Comparison of ENCODE assay signal across 8 cellular contexts in genomic region chr6:43772571-43773049, GRCh38. TPM values are rescaled to one million over a fixed set of nuclear protein-coding genes. Genes with fewer than 3 reads are reported as not detected.
DNase-seq lines count a peak whose midpoint lies in the region; ATAC-seq and TF ChIP-seq lines count a peak whose summit lies in the region.

No MANE protein-coding gene starts in this region.

- H3K9me3 ChIP-seq in CD4-positive, alpha-beta memory T cell (ENCODE audit: control insufficient read depth in 1 of 2, low read length in 2 of 2), result no peaks in the 10 kb centered on the region
- no peaks in the 10 kb centered on the region for H3K9me3 ChIP-seq in Loucy (ENCODE audit: insufficient read depth, low read depth, low read length)

- peak overlapping the region in 2 of 7 donors; percentile 61 to 71 for H3K27ac Mint-ChIP-seq in CD4-positive, alpha-beta memory T cell

- H4K20me1 ChIP-seq in Loucy (ENCODE audit: insufficient read depth, low read length, poor library complexity, severe bottlenecking), result peaks cover 46% of the 10 kb centered on the region

- peaks cover 17% of the 10 kb centered on the region for H3K4me1 ChIP-seq in CD4-positive, alpha-beta memory T cell (ENCODE audit: insufficient read depth, low read length)
- peaks cover 57% of the 10 kb centered on the region for H3K4me1 ChIP-seq in Loucy (ENCODE audit: insufficient read depth, low read length, poor library complexity, severe bottlenecking)

- H3F3A ChIP-seq in Loucy (ENCODE audit: low read depth), result no peaks in the 10 kb centered on the region

- ATAC-seq in left colon (no peak), sciatic nerve (no peak), HG03095 (IDR thresholded peaks at IDR 0.05; ENCODE audit: unreplicated experiment) (no peak)

- H3K27ac ChIP-seq in CD4-positive, alpha-beta memory T cell (ENCODE audit: low read depth, low read length), result no peak overlapping the region
- peak overlapping the region; percentile 81 for H3K27ac ChIP-seq in brain microvascular endothelial cell
- H3K27ac ChIP-seq in substantia nigra (ENCODE audit: low read depth, low read length, poor library complexity, severe bottlenecking), result peak overlapping the region; percentile 50

- H3K4me3 ChIP-seq in CD4-positive, alpha-beta memory T cell (ENCODE audit: low read length in 2 of 2), result peak overlapping the region in 1 of 2 donors; percentile 36
- H3K4me3 ChIP-seq in Loucy (ENCODE audit: low read length, poor library complexity, severe bottlenecking) (peak overlapping the region; percentile 87), brain microvascular endothelial cell (ENCODE audit: low read depth, low read length) (peak overlapping the region; percentile 97)

- peak overlapping the region; percentile 55 to 88 (median 70) for H3K4me3 Mint-ChIP-seq in CD4-positive, alpha-beta memory T cell

- peaks cover 0 to 1% of the 10 kb centered on the region in 2 donors for H3K36me3 Mint-ChIP-seq in CD4-positive, alpha-beta memory T cell

- H3K4me1 Mint-ChIP-seq in CD4-positive, alpha-beta memory T cell, result peaks cover 8 to 40% (median 23%) of the 10 kb centered on the region in 4 donors

- intact Hi-C loops in CD4-positive, alpha-beta memory T cell (cut with micrococcal nuclease), result loop anchor here (2.0 to 10.0 kb wide), 2 partner anchors 106 to 168 kb away; no protein-coding TSS in a partner anchor
- intact Hi-C loops in left colon (cut with DNase I, micrococcal nuclease), result no loop called here
- intact Hi-C loops in sciatic nerve (cut with DNase I), result loop anchor here (5.0 kb wide), 2 partner anchors 105 to 1770 kb away; no protein-coding TSS in a partner anchor

- H2AFZ ChIP-seq in Loucy (ENCODE audit: low read length), result peak overlapping the region; percentile 59; the same call in 1 of the 2 replicates

- H3K36me3 ChIP-seq in CD4-positive, alpha-beta memory T cell (ENCODE audit: insufficient read depth, low read length), result peaks cover 4% of the 10 kb centered on the region
- H3K36me3 ChIP-seq in Loucy (ENCODE audit: insufficient read depth, low read length) (peaks cover 11% of the 10 kb centered on the region; the same call in 1 of the 2 replicates), brain microvascular endothelial cell (replicated peaks) (peaks cover 15% of the 10 kb centered on the region)

- H3K27me3 Mint-ChIP-seq in CD4-positive, alpha-beta memory T cell, result peaks cover 16 to 17% of the 10 kb centered on the region in 2 donors

- H3K9me3 Mint-ChIP-seq in CD4-positive, alpha-beta memory T cell, result peaks cover 0 to 2% (median 0%) of the 10 kb centered on the region in 8 donors

- CTCF ChIA-PET in CD4-positive, alpha-beta memory T cell (lab: Charles Lee; ENCODE audit: partially characterized antibody), result interaction anchor here (1.7 to 2.1 kb wide), 2 partner anchors 48 to 306 kb away, joined by 7 to 11 read pairs; no protein-coding TSS in a partner anchor

- H3K4me2 ChIP-seq in Loucy (ENCODE audit: low read depth, low read length, poor library complexity, severe bottlenecking), result peak overlapping the region; percentile 98

- in situ Hi-C loops in brain microvascular endothelial cell (cut with HindIII; ENCODE audit: low pct_ligation_motif_present, low sequenced_read_pairs), result no loop called here

- H3K9me2 ChIP-seq in Loucy (replicated peaks; ENCODE audit: low read depth, low read length), result no peaks in the 10 kb centered on the region

- POLR2A ChIA-PET in CD4-positive, alpha-beta memory T cell (lab: Charles Lee; ENCODE audit: partially characterized antibody), result no interaction called here

- TF ChIP-seq CTCF in Loucy (conservative IDR thresholded peaks at IDR 0.05; ENCODE audit: low read length) (no peak), brain microvascular endothelial cell (IDR thresholded peaks at IDR 0.05; ENCODE audit: low read depth, low read length, missing control alignments) (no peak)

- H3K27me3 ChIP-seq in CD4-positive, alpha-beta memory T cell (ENCODE audit: insufficient read depth, low read length), result peaks cover 5% of the 10 kb centered on the region
- H3K27me3 ChIP-seq in Loucy (ENCODE audit: insufficient read depth, low read length, poor library complexity, severe bottlenecking), result no peaks in the 10 kb centered on the region
- H3K27me3 ChIP-seq in brain microvascular endothelial cell (replicated peaks), result no peaks in the 10 kb centered on the region

- peak overlapping the region; percentile 95 for H3K9ac ChIP-seq in Loucy (ENCODE audit: low read depth, low read length, poor library complexity, severe bottlenecking)

- no peak for DNase-seq in CD4-positive, alpha-beta memory T cell
- DNase-seq in brain microvascular endothelial cell, result no peak
- peak; percentile 47 to 59 for DNase-seq in left colon
- DNase-seq in substantia nigra (lab: John Stamatoyannopoulos, UW), result peak in 14 of 49 donors; percentile 14 to 58 (median 28)
- DNase-seq in HT-29 (ENCODE audit: low spot score), result no peak
- no peak for DNase-seq in sciatic nerve (ENCODE audit: low spot score)

- peaks cover 76% of the 10 kb centered on the region for H3K79me2 ChIP-seq in Loucy (ENCODE audit: insufficient read depth, low read length)

RNA-seq across cellular contexts. Expression of gene VEGFA, which starts 2.6 kb away (rescaled TPM):
- total RNA-seq in CD4-positive, alpha-beta memory T cell, result 1 to 10 TPM in 1 of 2 experiments, under 1 TPM in 1; 0.29 to 1.1 TPM
- not detected for polyA plus RNA-seq in CD4-positive, alpha-beta memory T cell
- total RNA-seq in left colon, result 100 to 1,000 TPM; 107 to 110 TPM
- total RNA-seq in HT-29 (2014; rRNA removed; shearing (Covaris generic)), result 154 and 170 TPM in 2 replicates
- 155 TPM for total RNA-seq in sciatic nerve

Comparison
In these comparisons a context has a peak if more than half of its experiments do, and no peak if none do; other contexts are left out.
1. DNase-seq: peak in left colon (2 of 2); none in CD4-positive, alpha-beta memory T cell (0 of 5), brain microvascular endothelial cell (single experiment), HT-29 (single experiment) and sciatic nerve (single experiment).
2. RNA of gene VEGFA, which starts 2.6 kb away (total RNA-seq): 155 TPM in sciatic nerve (single experiment), 154 to 170 TPM in HT-29 and 107 to 110 TPM in left colon; 0.29 to 1.1 TPM in CD4-positive, alpha-beta memory T cell; every median in the first group is over 10 times any median in the second.
3. intact Hi-C loops: an anchor here in CD4-positive, alpha-beta memory T cell (2.0 to 10.0 kb wide) and sciatic nerve (5.0 kb wide); none called in left colon.